16 cellular contexts compared by ENCODE assay signal in the genomic region with DNA sequence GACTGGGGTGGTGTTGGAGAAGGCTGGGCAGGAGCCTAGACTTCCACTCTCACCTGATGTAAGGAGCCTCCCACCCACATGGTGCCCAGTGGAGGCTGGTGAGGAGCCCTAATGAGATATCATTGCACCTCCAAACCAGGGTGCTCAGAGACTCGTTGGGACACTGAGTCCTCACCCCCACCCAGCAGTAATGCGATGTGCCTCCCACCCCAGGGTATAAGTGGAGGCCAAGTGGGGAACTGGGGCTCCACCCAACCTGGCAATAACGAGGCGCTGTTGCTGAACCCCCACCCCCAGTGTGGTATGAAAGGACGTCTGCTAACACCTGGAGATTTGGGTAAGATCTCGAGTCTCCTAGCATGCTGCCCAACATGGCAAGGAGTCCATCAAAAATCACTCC.
DNase-seq lines count a peak whose midpoint lies in the region; ATAC-seq and TF ChIP-seq lines count a peak whose summit lies in the region.
"Had no signal": no experiment of that assay in that cellular context is flagged by ENCODE, and none has a peak within 500 bp of the region (broad histone marks: within the 10 kb centered on the region; RNA-seq: fewer than 3 reads in every experiment).

No MANE protein-coding gene starts in this region.

- ATAC-seq in RWPE2 (ENCODE audit: low read depth) = no peak

- H2AK5ac ChIP-seq in mesenchymal stem cell (ENCODE audit: low read length, severe bottlenecking) = peak overlapping the region; percentile 37

- H3K4me3 ChIP-seq in HEK293 (ENCODE audit: low read depth, low read length) (no peak overlapping the region), RWPE2 (ENCODE audit: severe bottlenecking) (no peak overlapping the region), mesenchymal stem cell (ENCODE audit: insufficient read depth in 1 of 2, low read depth in 1 of 2, low read length in 2 of 2) (no peak overlapping the region)
- H3K4me3 ChIP-seq: BLaER1 had no signal

- WGBS in mesenchymal stem cell = 85% methylated on average over 4 of the region's 6 CpGs

- H3K27ac ChIP-seq in HEK293 (ENCODE audit: extremely low read depth, low read depth, low read length) (no peak overlapping the region), RWPE2 (ENCODE audit: poor library complexity, severe bottlenecking) (no peak overlapping the region), mesenchymal stem cell (ENCODE audit: low read length, poor library complexity, severe bottlenecking) (no peak overlapping the region)
- H3K27ac ChIP-seq: 22Rv1, BLaER1, C4-2B had no signal

- H3K27me3 ChIP-seq in RWPE2 (ENCODE audit: insufficient read depth, poor library complexity, severe bottlenecking) = peaks cover 9% of the 10 kb centered on the region
- peaks cover 29 to 58% of the 10 kb centered on the region in 2 experiments for H3K27me3 ChIP-seq in mesenchymal stem cell (ENCODE audit: control insufficient read depth in 1 of 2, insufficient read depth in 1 of 2, low read length in 2 of 2)
- H3K27me3 ChIP-seq: BLaER1 had no signal

- CTCF ChIA-PET in HEK293 (lab: Yijun Ruan, JAX) = no interaction called here

- H3K14ac ChIP-seq in mesenchymal stem cell (ENCODE audit: low read length in 2 of 2) = no peak overlapping the region

- no peak overlapping the region for H3K4me2 ChIP-seq in mesenchymal stem cell (ENCODE audit: low read length, poor library complexity, severe bottlenecking)
- H3K4me2 ChIP-seq: BLaER1 had no signal

- no peak overlapping the region for H4K91ac ChIP-seq in mesenchymal stem cell (ENCODE audit: low read length)

- peak overlapping the region; percentile 27 for H2AFZ ChIP-seq in mesenchymal stem cell (ENCODE audit: low read depth, low read length)

- DNase-seq in RWPE2 (ENCODE audit: low spot score) (peak; percentile 66), mesenchymal stem cell (no peak), NCI-H1092 (lab: John Stamatoyannopoulos, UW) (no peak), GF-D8 (lab: John Stamatoyannopoulos, UW) (no peak)
- no peak for DNase-seq in stimulated activated CD4-positive, alpha-beta T cell treated with anti-CD3 and anti-CD28 coated beads, Interleukin-4, amount 100 ng/mL, for 24 hours
- DNase-seq: CD4-positive, CD25-positive, alpha-beta regulatory T cell; CD8-positive, alpha-beta memory T cell; DMS53; DMS79 treated with DMSO at 0.1 percent for 48 hours; GOT3; H7; HCEC 1CT had no signal

- H2BK120ac ChIP-seq in mesenchymal stem cell (ENCODE audit: low read depth, low read length) = no peak overlapping the region

- H2BK12ac ChIP-seq in mesenchymal stem cell (ENCODE audit: low read length in 2 of 2) = no peak overlapping the region

- H3K36me3 ChIP-seq in HEK293 (ENCODE audit: control insufficient read depth in 2 of 2, insufficient read depth in 1 of 2, low read length in 2 of 2) (no peaks in the 10 kb centered on the region), RWPE2 (ENCODE audit: low read depth) (no peaks in the 10 kb centered on the region), mesenchymal stem cell (ENCODE audit: control insufficient read depth in 1 of 2, insufficient read depth in 2 of 2, low read depth in 1 of 2, low read length in 2 of 2) (no peaks in the 10 kb centered on the region)
- H3K36me3 ChIP-seq: BLaER1 had no signal

- H3K9ac ChIP-seq in mesenchymal stem cell (ENCODE audit: low read length) = no peak overlapping the region
- H3K9ac ChIP-seq: BLaER1 had no signal

- H3K18ac ChIP-seq in mesenchymal stem cell (ENCODE audit: low read depth in 1 of 2, low read length in 2 of 2) = no peak overlapping the region

- no peak overlapping the region for H3K23ac ChIP-seq in mesenchymal stem cell (ENCODE audit: low read length in 2 of 2)

- H3K9me3 ChIP-seq in HEK293 (ENCODE audit: control insufficient read depth, insufficient read depth, low read depth, low read length) (no peaks in the 10 kb centered on the region), RWPE2 (ENCODE audit: severe bottlenecking) (no peaks in the 10 kb centered on the region), mesenchymal stem cell (ENCODE audit: control insufficient read depth, low read length) (no peaks in the 10 kb centered on the region)
- H3K9me3 ChIP-seq: BLaER1 had no signal

- H2BK15ac ChIP-seq in mesenchymal stem cell (ENCODE audit: low read depth, poor library complexity, severe bottlenecking) = no peak overlapping the region

- H4K8ac ChIP-seq in mesenchymal stem cell (ENCODE audit: low read length) = no peak overlapping the region

- H2BK5ac ChIP-seq in mesenchymal stem cell (ENCODE audit: low read depth, low read length, poor library complexity, severe bottlenecking) = no peak overlapping the region

- H3K4ac ChIP-seq in mesenchymal stem cell (ENCODE audit: low read depth in 1 of 2, low read length in 2 of 2) = no peak overlapping the region

- POLR2A ChIA-PET in HEK293 (lab: Yijun Ruan, JAX) = no interaction called here

- H3K79me1 ChIP-seq in mesenchymal stem cell (replicated peaks; ENCODE audit: low read length, poor library complexity, severe bottlenecking) = no peaks in the 10 kb centered on the region

- H3K4me1 ChIP-seq in HEK293 (ENCODE audit: control insufficient read depth, insufficient read depth, low read length) (no peaks in the 10 kb centered on the region), RWPE2 (ENCODE audit: insufficient read depth, poor library complexity, severe bottlenecking) (no peaks in the 10 kb centered on the region), mesenchymal stem cell (ENCODE audit: control insufficient read depth, insufficient read depth, low read depth, low read length) (peaks cover 5% of the 10 kb centered on the region)
- H3K4me1 ChIP-seq: BLaER1 had no signal

- TF ChIP-seq CTCF in HEK293 (tag by site-specific recombination; IDR thresholded peaks at IDR 0.05) (no peak), RWPE2 (IDR thresholded peaks at IDR 0.05; ENCODE audit: poor library complexity, severe bottlenecking) (no peak)

TF ChIP-seq in HEK293, 187 proteins besides CTCF, POLR2A, EP300 and RAD21:
- TF ChIP-seq ZNF133 (tag by site-specific recombination; IDR thresholded peaks at IDR 0.05) (peak; percentile 79), ZNF791 (tag by site-specific recombination; IDR thresholded peaks at IDR 0.05) (no peak)
